ENCODE assay signal across 8 cellular contexts in genomic region chr12:12890815-12891645, GRCh38. TPM values are rescaled to one million over a fixed set of nuclear protein-coding genes. Genes with fewer than 3 reads are reported as not detected.
DNase-seq lines count a peak whose midpoint lies in the region; ATAC-seq, FAIRE-seq and TF ChIP-seq lines count a peak whose summit lies in the region.

A gene with protein sequence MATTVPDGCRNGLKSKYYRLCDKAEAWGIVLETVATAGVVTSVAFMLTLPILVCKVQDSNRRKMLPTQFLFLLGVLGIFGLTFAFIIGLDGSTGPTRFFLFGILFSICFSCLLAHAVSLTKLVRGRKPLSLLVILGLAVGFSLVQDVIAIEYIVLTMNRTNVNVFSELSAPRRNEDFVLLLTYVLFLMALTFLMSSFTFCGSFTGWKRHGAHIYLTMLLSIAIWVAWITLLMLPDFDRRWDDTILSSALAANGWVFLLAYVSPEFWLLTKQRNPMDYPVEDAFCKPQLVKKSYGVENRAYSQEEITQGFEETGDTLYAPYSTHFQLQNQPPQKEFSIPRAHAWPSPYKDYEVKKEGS (plus strand): TSS chr12:12891562. CDS start chr12:12908250, 16,688 bp downstream.

- H3K4me3 ChIP-seq in CD8-positive, alpha-beta T cell (ENCODE audit: low read depth, low read length), result peak within 1 kb of the TSS; percentile 56
- peak within 1 kb of the TSS; percentile 59 for H3K4me3 ChIP-seq in HEK293 (ENCODE audit: low read depth, low read length)
- H3K4me3 ChIP-seq in Peyer's patch, result peak within 1 kb of the TSS; percentile 32 to 60 (median 47)
- H3K4me3 ChIP-seq in heart left ventricle, result peak within 1 kb of the TSS; percentile 30 to 67 (median 50)
- H3K4me3 ChIP-seq in pancreas, result peak within 1 kb of the TSS; percentile 21 to 64 (median 40)

- no peak within 1 kb of the TSS for H3K27ac ChIP-seq in CD8-positive, alpha-beta T cell (ENCODE audit: low read depth, low read length)
- peak within 1 kb of the TSS; percentile 100 for H3K27ac ChIP-seq in HEK293 (ENCODE audit: extremely low read depth, low read depth, low read length)
- H3K27ac ChIP-seq in Peyer's patch, result peak within 1 kb of the TSS; percentile 44 to 96 (median 78)
- peak within 1 kb of the TSS in 8 of 12 donors; percentile 12 to 69 (median 46) for H3K27ac ChIP-seq in heart left ventricle
- peak within 1 kb of the TSS; percentile 59 to 92 (median 83) for H3K27ac ChIP-seq in pancreas

- H3K9me3 Mint-ChIP-seq in CD8-positive, alpha-beta T cell, result no peaks in the 10 kb centered on the region

- peaks cover 45% of the 10 kb centered on the region for H3K27me3 Mint-ChIP-seq in CD8-positive, alpha-beta T cell (ENCODE audit: low read depth)

- TF ChIP-seq CTCF in CD8-positive, alpha-beta T cell (IDR thresholded peaks at IDR 0.05), result no peak
- TF ChIP-seq CTCF in HEK293 (tag by site-specific recombination; IDR thresholded peaks at IDR 0.05), result peak; percentile 78
- peak in 4 of 6 experiments; percentile 3 to 37 (median 20) for TF ChIP-seq CTCF in Peyer's patch (IDR thresholded peaks at IDR 0.05)
- peak in 2 of 12 donors; percentile 9 to 14 for TF ChIP-seq CTCF in heart left ventricle (IDR thresholded peaks at IDR 0.05)
- TF ChIP-seq CTCF in pancreas (IDR thresholded peaks at IDR 0.05), result no peak

- no peaks in the 10 kb centered on the region for H3K36me3 Mint-ChIP-seq in CD8-positive, alpha-beta T cell

- peak in 3 of 7 experiments; percentile 18 to 53 (median 27) for DNase-seq in CD8-positive, alpha-beta T cell
- peak; percentile 25 to 93 (median 92) for DNase-seq in Peyer's patch
- peak; percentile 85 for DNase-seq in amniotic epithelial cell (ENCODE audit: low read depth)
- peak; percentile 61 to 85 (median 78) for DNase-seq in heart left ventricle
- peak; percentile 82 to 90 (median 87) for DNase-seq in pancreas

- peaks cover 10% of the 10 kb centered on the region for H3K4me1 Mint-ChIP-seq in CD8-positive, alpha-beta T cell (ENCODE audit: low read depth)

- WGBS in heart left ventricle, 4 donors, result 0 to 2% (median 1%) methylated on average over 31 to 46 of the region's 46 CpGs
- 1% methylated on average over 43 to 46 of the region's 46 CpGs for WGBS in pancreas, 2 donors

- no peak for FAIRE-seq in pancreas (lab: Jason Lieb, UNC)

- H3K4me1 ChIP-seq in CD8-positive, alpha-beta T cell (ENCODE audit: insufficient read depth, low read length), result peaks cover 5% of the 10 kb centered on the region
- peaks cover 9% of the 10 kb centered on the region for H3K4me1 ChIP-seq in HEK293 (ENCODE audit: control insufficient read depth, insufficient read depth, low read length)
- no peaks in the 10 kb centered on the region for H3K4me1 ChIP-seq in Peyer's patch
- H3K4me1 ChIP-seq in heart left ventricle, result peaks cover 0 to 20% (median 10%) of the 10 kb centered on the region in 12 donors
- peaks cover 0 to 4% (median 0%) of the 10 kb centered on the region in 3 donors for H3K4me1 ChIP-seq in pancreas

- TF ChIP-seq POLR2A in Peyer's patch (IDR thresholded peaks at IDR 0.05) (peak; percentile 95 to 97), heart left ventricle (IDR thresholded peaks at IDR 0.05) (peak in 1 of 2 donors; percentile 35)

- no peaks in the 10 kb centered on the region for H3K9me3 ChIP-seq in CD8-positive, alpha-beta T cell (ENCODE audit: low read length)
- no peaks in the 10 kb centered on the region for H3K9me3 ChIP-seq in HEK293 (ENCODE audit: control insufficient read depth, insufficient read depth, low read depth, low read length)
- no peaks in the 10 kb centered on the region for H3K9me3 ChIP-seq in Peyer's patch
- H3K9me3 ChIP-seq in heart left ventricle, result no peaks in the 10 kb centered on the region
- no peaks in the 10 kb centered on the region for H3K9me3 ChIP-seq in pancreas

- intact Hi-C loops in CD8-positive, alpha-beta T cell (cut with DNase I, micrococcal nuclease), result loop anchor here in 1 of 2 experiments (1.0 kb wide), 1 partner anchor 54 kb away; no protein-coding TSS in a partner anchor
- intact Hi-C loops in heart left ventricle (cut with DNase I) (no loop called here), pancreas (cut with DNase I) (no loop called here)

- H3K27ac Mint-ChIP-seq in CD8-positive, alpha-beta T cell, result no peak within 1 kb of the TSS

- peak within 1 kb of the TSS; percentile 86 for H3K4me3 Mint-ChIP-seq in CD8-positive, alpha-beta T cell

- H3K36me3 ChIP-seq in CD8-positive, alpha-beta T cell (ENCODE audit: insufficient read depth, low read length), result no peaks in the 10 kb centered on the region
- no peaks in the 10 kb centered on the region for H3K36me3 ChIP-seq in HEK293 (ENCODE audit: control insufficient read depth in 2 of 2, insufficient read depth in 1 of 2, low read length in 2 of 2)
- no peaks in the 10 kb centered on the region for H3K36me3 ChIP-seq in Peyer's patch
- no peaks in the 10 kb centered on the region for H3K36me3 ChIP-seq in heart left ventricle
- no peaks in the 10 kb centered on the region for H3K36me3 ChIP-seq in pancreas

- H3K27me3 ChIP-seq in CD8-positive, alpha-beta T cell (ENCODE audit: insufficient read depth, low read length), result no peaks in the 10 kb centered on the region
- H3K27me3 ChIP-seq in Peyer's patch, result no peaks in the 10 kb centered on the region
- H3K27me3 ChIP-seq in heart left ventricle, result peaks cover 0 to 39% (median 11%) of the 10 kb centered on the region in 9 donors
- H3K27me3 ChIP-seq in pancreas, result no peaks in the 10 kb centered on the region

- POLR2A ChIA-PET in CD8-positive, alpha-beta T cell (lab: Charles Lee), result no interaction called here
- POLR2A ChIA-PET in HEK293 (lab: Yijun Ruan, JAX), result interaction anchor here (0.5 to 3.3 kb wide), 40 partner anchors 8 to 530 kb away, joined by 3 to 24 read pairs (median 5); partner anchors contain the start of gene DDX47

- CTCF ChIA-PET in CD8-positive, alpha-beta T cell (lab: Charles Lee), result interaction anchor here (0.7 to 1.3 kb wide), 5 partner anchors 10 to 365 kb away, joined by 3 to 4 read pairs (median 3); no protein-coding TSS in a partner anchor
- CTCF ChIA-PET in HEK293 (lab: Yijun Ruan, JAX), result interaction anchor here (0.6 to 4.3 kb wide), 14 partner anchors 10 to 1048 kb away, joined by 3 to 44 read pairs (median 6); partner anchors contain the start of gene DDX47

- ATAC-seq in CD8-positive, alpha-beta T cell, result peak; percentile 64
- ATAC-seq in heart left ventricle (peak; percentile 68 to 94 (median 91)), pancreas (peak; percentile 86 to 90 (median 88)), HG02763 (IDR thresholded peaks at IDR 0.05; ENCODE audit: unreplicated experiment) (no peak), GM19035 (IDR thresholded peaks at IDR 0.05; ENCODE audit: unreplicated experiment) (no peak)

TF ChIP-seq in HEK293, 187 proteins besides CTCF, POLR2A, EP300 and RAD21 (continues in another document):
- TF ChIP-seq PRDM2 (tag by site-specific recombination; IDR thresholded peaks at IDR 0.05; ENCODE audit: borderline replicate concordance) (no peak; the same call in 1 of the 2 replicates), KLF16 (tag by site-specific recombination; IDR thresholded peaks at IDR 0.05) (peak; percentile 63), ZNF677 (tag by site-specific recombination; IDR thresholded peaks at IDR 0.05) (no peak), FEZF1 (tag by site-specific recombination; IDR thresholded peaks at IDR 0.05) (peak; percentile 84)

RNA-seq across cellular contexts. Expression of the gene that starts here (rescaled TPM):
- not detected for total RNA-seq in CD8-positive, alpha-beta T cell
- total RNA-seq in Peyer's patch (100 to 1,000 TPM in 1 of 4 donors, 10 to 100 TPM in 3; 16.5 to 106 (median 91.1) TPM), heart left ventricle (1 to 10 TPM in 6 of 9 donors, under 1 TPM in 3; 0.27 to 5.3 (median 1.3) TPM), pancreas (10 to 100 TPM in 1 of 6 donors, 1 to 10 TPM in 5; 1.9 to 11.0 (median 3.6) TPM)
- polyA plus RNA-seq in heart left ventricle (under 1 TPM; 0.40 to 0.61 TPM), pancreas (1 to 10 TPM in 1 of 2 donors, under 1 TPM in 1; 0.96 to 1.1 TPM)

Comparison
In these comparisons a context has a peak if more than half of its experiments do, and no peak if none do; other contexts are left out.
1. Peak in ATAC-seq and H3K4me3 ChIP-seq in CD8-positive, alpha-beta T cell; RNA of the gene not detected or under 1 TPM.
2. ATAC-seq: peak in heart left ventricle (4 of 4) and pancreas (4 of 4); none in HG02763 (single experiment) and GM19035 (single experiment).
3. CTCF ChIP-seq: peak in HEK293 (single experiment) and Peyer's patch (4 of 6); none in CD8-positive, alpha-beta T cell (single experiment) and pancreas (0 of 4).
4. Peak in every context shown above with its lines, with median percentiles within 50 percentile points of each other: H3K4me3 ChIP-seq.